Comparison of ENCODE assay signal across 1 cellular context in the genomic region with DNA sequence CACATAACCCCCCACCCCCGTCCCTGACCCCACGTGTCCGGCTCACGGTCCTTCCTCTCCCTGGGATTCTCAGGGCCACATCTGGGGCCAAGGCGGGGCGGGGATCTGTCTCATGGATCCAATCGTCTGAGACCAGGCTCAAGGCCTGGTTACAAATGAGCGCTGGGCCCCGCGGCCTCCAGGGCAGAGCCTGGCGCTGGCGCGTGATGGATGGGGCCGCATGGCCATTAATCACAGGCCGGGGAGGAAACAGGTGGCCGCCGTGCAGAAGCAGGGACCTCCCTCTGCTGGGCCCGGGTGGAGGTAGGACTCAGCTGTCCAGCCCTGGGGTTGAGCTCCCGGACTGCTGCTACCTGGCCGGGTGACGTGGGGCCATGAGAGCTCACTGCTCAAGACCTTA.
TF ChIP-seq lines count a peak whose summit lies in the region.

No MANE protein-coding gene starts in this region.

TF ChIP-seq in HepG2, 621 proteins besides CTCF, POLR2A, EP300 and RAD21:
- TF ChIP-seq GTF3A (CRISPR knock-in tag; conservative IDR thresholded peaks at IDR 0.05) (no peak), ZNF891 (CRISPR knock-in tag; IDR thresholded peaks at IDR 0.05) (0 out of 2 replicates have a peak, but pooled peaks have one; percentile 18), ZBTB38 (CRISPR knock-in tag; IDR thresholded peaks at IDR 0.05) (0 out of 2 replicates have a peak, but pooled peaks have one; percentile 17), ZNF547 (CRISPR knock-in tag; IDR thresholded peaks at IDR 0.05) (no peak)
- TF ChIP-seq, protein P1, sequence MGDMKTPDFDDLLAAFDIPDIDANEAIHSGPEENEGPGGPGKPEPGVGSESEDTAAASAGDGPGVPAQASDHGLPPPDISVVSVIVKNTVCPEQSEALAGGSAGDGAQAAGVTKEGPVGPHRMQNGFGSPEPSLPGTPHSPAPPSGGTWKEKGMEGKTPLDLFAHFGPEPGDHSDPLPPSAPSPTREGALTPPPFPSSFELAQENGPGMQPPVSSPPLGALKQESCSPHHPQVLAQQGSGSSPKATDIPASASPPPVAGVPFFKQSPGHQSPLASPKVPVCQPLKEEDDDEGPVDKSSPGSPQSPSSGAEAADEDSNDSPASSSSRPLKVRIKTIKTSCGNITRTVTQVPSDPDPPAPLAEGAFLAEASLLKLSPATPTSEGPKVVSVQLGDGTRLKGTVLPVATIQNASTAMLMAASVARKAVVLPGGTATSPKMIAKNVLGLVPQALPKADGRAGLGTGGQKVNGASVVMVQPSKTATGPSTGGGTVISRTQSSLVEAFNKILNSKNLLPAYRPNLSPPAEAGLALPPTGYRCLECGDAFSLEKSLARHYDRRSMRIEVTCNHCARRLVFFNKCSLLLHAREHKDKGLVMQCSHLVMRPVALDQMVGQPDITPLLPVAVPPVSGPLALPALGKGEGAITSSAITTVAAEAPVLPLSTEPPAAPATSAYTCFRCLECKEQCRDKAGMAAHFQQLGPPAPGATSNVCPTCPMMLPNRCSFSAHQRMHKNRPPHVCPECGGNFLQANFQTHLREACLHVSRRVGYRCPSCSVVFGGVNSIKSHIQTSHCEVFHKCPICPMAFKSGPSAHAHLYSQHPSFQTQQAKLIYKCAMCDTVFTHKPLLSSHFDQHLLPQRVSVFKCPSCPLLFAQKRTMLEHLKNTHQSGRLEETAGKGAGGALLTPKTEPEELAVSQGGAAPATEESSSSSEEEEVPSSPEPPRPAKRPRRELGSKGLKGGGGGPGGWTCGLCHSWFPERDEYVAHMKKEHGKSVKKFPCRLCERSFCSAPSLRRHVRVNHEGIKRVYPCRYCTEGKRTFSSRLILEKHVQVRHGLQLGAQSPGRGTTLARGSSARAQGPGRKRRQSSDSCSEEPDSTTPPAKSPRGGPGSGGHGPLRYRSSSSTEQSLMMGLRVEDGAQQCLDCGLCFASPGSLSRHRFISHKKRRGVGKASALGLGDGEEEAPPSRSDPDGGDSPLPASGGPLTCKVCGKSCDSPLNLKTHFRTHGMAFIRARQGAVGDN (CRISPR knock-in tag; IDR thresholded peaks at IDR 0.05), result peak; percentile 22; the same call in 1 of the 2 replicates
- TF ChIP-seq, protein P2, sequence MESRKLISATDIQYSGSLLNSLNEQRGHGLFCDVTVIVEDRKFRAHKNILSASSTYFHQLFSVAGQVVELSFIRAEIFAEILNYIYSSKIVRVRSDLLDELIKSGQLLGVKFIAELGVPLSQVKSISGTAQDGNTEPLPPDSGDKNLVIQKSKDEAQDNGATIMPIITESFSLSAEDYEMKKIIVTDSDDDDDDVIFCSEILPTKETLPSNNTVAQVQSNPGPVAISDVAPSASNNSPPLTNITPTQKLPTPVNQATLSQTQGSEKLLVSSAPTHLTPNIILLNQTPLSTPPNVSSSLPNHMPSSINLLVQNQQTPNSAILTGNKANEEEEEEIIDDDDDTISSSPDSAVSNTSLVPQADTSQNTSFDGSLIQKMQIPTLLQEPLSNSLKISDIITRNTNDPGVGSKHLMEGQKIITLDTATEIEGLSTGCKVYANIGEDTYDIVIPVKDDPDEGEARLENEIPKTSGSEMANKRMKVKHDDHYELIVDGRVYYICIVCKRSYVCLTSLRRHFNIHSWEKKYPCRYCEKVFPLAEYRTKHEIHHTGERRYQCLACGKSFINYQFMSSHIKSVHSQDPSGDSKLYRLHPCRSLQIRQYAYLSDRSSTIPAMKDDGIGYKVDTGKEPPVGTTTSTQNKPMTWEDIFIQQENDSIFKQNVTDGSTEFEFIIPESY (CRISPR knock-in tag; IDR thresholded peaks at IDR 0.05), result peak; percentile 96
- TF ChIP-seq, protein P3, sequence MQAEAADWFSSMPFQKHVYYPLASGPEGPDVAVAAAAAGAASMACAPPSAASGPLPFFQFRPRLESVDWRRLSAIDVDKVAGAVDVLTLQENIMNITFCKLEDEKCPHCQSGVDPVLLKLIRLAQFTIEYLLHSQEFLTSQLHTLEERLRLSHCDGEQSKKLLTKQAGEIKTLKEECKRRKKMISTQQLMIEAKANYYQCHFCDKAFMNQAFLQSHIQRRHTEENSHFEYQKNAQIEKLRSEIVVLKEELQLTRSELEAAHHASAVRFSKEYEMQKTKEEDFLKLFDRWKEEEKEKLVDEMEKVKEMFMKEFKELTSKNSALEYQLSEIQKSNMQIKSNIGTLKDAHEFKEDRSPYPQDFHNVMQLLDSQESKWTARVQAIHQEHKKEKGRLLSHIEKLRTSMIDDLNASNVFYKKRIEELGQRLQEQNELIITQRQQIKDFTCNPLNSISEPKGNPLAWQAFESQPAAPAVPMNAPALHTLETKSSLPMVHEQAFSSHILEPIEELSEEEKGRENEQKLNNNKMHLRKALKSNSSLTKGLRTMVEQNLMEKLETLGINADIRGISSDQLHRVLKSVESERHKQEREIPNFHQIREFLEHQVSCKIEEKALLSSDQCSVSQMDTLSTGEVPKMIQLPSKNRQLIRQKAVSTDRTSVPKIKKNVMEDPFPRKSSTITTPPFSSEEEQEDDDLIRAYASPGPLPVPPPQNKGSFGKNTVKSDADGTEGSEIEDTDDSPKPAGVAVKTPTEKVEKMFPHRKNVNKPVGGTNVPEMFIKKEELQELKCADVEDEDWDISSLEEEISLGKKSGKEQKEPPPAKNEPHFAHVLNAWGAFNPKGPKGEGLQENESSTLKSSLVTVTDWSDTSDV (CRISPR knock-in tag; IDR thresholded peaks at IDR 0.05), result peak; percentile 51; the same call in 1 of the 2 replicates
TF ChIP-seq in HepG2: peak in this region for 5.
